Comparison of ENCODE assay signal across 8 cellular contexts in the genomic region with DNA sequence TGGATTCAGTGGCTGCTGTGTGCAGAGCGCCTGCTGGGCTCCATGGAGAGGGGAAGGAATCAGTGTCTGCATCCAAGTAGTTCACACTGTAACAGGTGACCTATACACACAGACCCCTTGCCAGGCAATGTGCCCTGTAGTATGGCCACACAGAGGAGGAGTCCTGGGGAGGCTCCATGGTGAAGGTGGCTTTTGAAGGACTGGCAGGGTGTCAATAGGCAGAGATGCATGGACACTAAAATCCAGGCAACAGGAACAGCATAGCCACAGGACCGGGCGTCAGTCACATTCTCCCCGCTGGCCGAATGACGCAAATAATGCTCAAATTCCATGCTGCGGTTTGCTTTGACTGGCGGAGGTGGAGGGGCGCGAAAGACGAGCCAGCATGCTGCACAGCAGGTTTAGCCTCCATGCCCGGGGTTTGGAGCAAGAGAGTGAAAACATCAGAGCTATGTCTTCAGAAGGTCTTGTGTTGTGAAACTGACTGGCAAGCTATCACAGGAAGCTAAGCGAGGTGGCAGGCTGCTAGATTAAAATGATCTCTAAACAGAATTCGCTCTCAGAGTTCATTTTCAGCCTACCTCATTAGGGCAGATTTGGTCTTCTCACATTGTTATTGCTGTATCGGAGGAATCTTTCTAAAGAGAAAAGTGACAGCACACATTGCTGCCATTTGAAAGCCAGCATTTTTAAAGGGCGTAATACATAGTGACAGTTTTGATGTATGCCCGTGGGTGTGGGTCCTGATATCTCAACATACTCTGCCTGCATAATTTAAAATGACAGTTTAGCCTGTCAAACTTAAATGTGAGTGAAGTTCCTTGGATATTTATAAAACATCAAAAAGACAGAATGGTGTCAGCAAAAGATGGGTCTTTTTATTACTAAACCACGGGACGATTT. TPM values are rescaled to one million over a fixed set of nuclear protein-coding genes. Genes with fewer than 3 reads are reported as not detected.
DNase-seq lines count a peak whose midpoint lies in the region; ATAC-seq, FAIRE-seq and TF ChIP-seq lines count a peak whose summit lies in the region.

No MANE protein-coding gene starts in this region.

- peak overlapping the region; percentile 98 for H3K27ac Mint-ChIP-seq in activated CD8-positive, alpha-beta T cell treated with anti-CD3 and anti-CD28 coated beads for 36 hours
- H3K27ac Mint-ChIP-seq in memory B cell: peak overlapping the region; percentile 97

- no peak for TF ChIP-seq POLR2A in GM12891 (IDR thresholded peaks at IDR 0.05; ENCODE audit: low read depth, low read length)

- DNase-seq in GM12891 (ENCODE audit: insufficient read length, low spot score) (no peak), NCI-H345 treated with DMSO at 0.1 percent for 48 hours (lab: John Stamatoyannopoulos, UW; ENCODE audit: unreplicated experiment) (peak; percentile 25), memory B cell (ENCODE audit: low spot score in 2 of 2) (peak; percentile 36 to 37), T1000 (lab: John Stamatoyannopoulos, UW) (no peak)
- DNase-seq in activated CD8-positive, alpha-beta T cell treated with anti-CD3 and anti-CD28 coated beads for 36 hours: peak; percentile 64
- peak; percentile 59 for DNase-seq in effector CD4-positive, alpha-beta T cell
- peak; percentile 19 to 55 (median 23) for DNase-seq in stimulated activated CD4-positive, alpha-beta T cell treated with anti-CD3 and anti-CD28 coated beads, TNF-alpha, amount 100 ng/mL, for 24 hours (ENCODE audit: low read depth in 3 of 3)

- CTCF ChIA-PET in activated CD8-positive, alpha-beta T cell treated with anti-CD3 and anti-CD28 coated beads for 36 hours (lab: Charles Lee): interaction anchor here (1.1 to 2.2 kb wide), 3 partner anchors 10 to 194 kb away, joined by 3 to 7 read pairs (median 4); no protein-coding TSS in a partner anchor

- no peak for TF ChIP-seq CTCF in activated CD8-positive, alpha-beta T cell treated with anti-CD3 and anti-CD28 coated beads for 36 hours (IDR thresholded peaks at IDR 0.05)

- H3K36me3 Mint-ChIP-seq in activated CD8-positive, alpha-beta T cell treated with anti-CD3 and anti-CD28 coated beads for 36 hours (ENCODE audit: low read depth): peaks cover 12% of the 10 kb centered on the region
- H3K36me3 Mint-ChIP-seq in memory B cell: no peaks in the 10 kb centered on the region

- intact Hi-C loops in activated CD8-positive, alpha-beta T cell treated with anti-CD3 and anti-CD28 coated beads for 36 hours (cut with micrococcal nuclease): loop anchor here (2.0 kb wide), 1 partner anchor 59 kb away; the partner anchor contains the start of gene MPPE1

- H3K9me3 Mint-ChIP-seq in activated CD8-positive, alpha-beta T cell treated with anti-CD3 and anti-CD28 coated beads for 36 hours: no peaks in the 10 kb centered on the region
- no peaks in the 10 kb centered on the region for H3K9me3 Mint-ChIP-seq in memory B cell

- peaks cover 25% of the 10 kb centered on the region for H3K4me1 Mint-ChIP-seq in activated CD8-positive, alpha-beta T cell treated with anti-CD3 and anti-CD28 coated beads for 36 hours (ENCODE audit: low read depth)
- peaks cover 16% of the 10 kb centered on the region for H3K4me1 Mint-ChIP-seq in memory B cell

- ATAC-seq in activated CD8-positive, alpha-beta T cell treated with anti-CD3 and anti-CD28 coated beads for 36 hours: peak; percentile 17
- peak; percentile 12 for ATAC-seq in memory B cell (ENCODE audit: low read depth)
- no peak for ATAC-seq in HG02981 (IDR thresholded peaks at IDR 0.05; ENCODE audit: unreplicated experiment)

- POLR2A ChIA-PET in activated CD8-positive, alpha-beta T cell treated with anti-CD3 and anti-CD28 coated beads for 36 hours (lab: Charles Lee): interaction anchor here (0.6 to 1.0 kb wide), 2 partner anchors 21 to 105 kb away, joined by 3 read pairs; no protein-coding TSS in a partner anchor

- peak overlapping the region; percentile 93 for H3K4me3 Mint-ChIP-seq in activated CD8-positive, alpha-beta T cell treated with anti-CD3 and anti-CD28 coated beads for 36 hours
- peak overlapping the region; percentile 100 for H3K4me3 Mint-ChIP-seq in memory B cell

- FAIRE-seq in GM12891 (lab: Jason Lieb, UNC): peak; percentile 75

- no peaks in the 10 kb centered on the region for H3K27me3 Mint-ChIP-seq in activated CD8-positive, alpha-beta T cell treated with anti-CD3 and anti-CD28 coated beads for 36 hours
- no peaks in the 10 kb centered on the region for H3K27me3 Mint-ChIP-seq in memory B cell

TF ChIP-seq in GM12891, 5 proteins besides CTCF, POLR2A, EP300 and RAD21:
- TF ChIP-seq POU2F2 (IDR thresholded peaks at IDR 0.05; ENCODE audit: low read depth, low read length) (no peak), PAX5 (IDR thresholded peaks at IDR 0.05; ENCODE audit: insufficient read depth, low read length, severe bottlenecking) (no peak), POLR2AphosphoS5 (IDR thresholded peaks at IDR 0.05; ENCODE audit: low read depth, low read length) (no peak), TAF1 (IDR thresholded peaks at IDR 0.05; ENCODE audit: low read depth, low read length) (no peak), SPI1 (IDR thresholded peaks at IDR 0.05; ENCODE audit: low read depth, low read length) (no peak)

RNA-seq across cellular contexts. Expression of gene CHMP1B, which starts 1.1 kb away (rescaled TPM):
- 16.2 TPM for polyA plus RNA-seq in GM12891 (2012; ENCODE audit: low read depth, missing spikeins)
- total RNA-seq in activated CD8-positive, alpha-beta T cell treated with anti-CD3 and anti-CD28 coated beads for 36 hours: 10 to 100 TPM; 24.8 to 25.8 TPM

RNA-seq across cellular contexts. Expression of gene MPPE1, which starts 58.0 kb away (rescaled TPM):
- 17.7 TPM for polyA plus RNA-seq in GM12891 (2012; ENCODE audit: low read depth, missing spikeins)
- 10 to 100 TPM; 21.7 to 22.4 TPM for total RNA-seq in activated CD8-positive, alpha-beta T cell treated with anti-CD3 and anti-CD28 coated beads for 36 hours

Comparison
In these comparisons a context has a peak if more than half of its experiments do, and no peak if none do; other contexts are left out.
1. DNase-seq: peak in NCI-H345 treated with DMSO at 0.1 percent for 48 hours (single experiment), activated CD8-positive, alpha-beta T cell treated with anti-CD3 and anti-CD28 coated beads for 36 hours (single experiment), effector CD4-positive, alpha-beta T cell (single experiment), memory B cell (2 of 2) and stimulated activated CD4-positive, alpha-beta T cell treated with anti-CD3 and anti-CD28 coated beads, TNF-alpha, amount 100 ng/mL, for 24 hours (3 of 3); none in GM12891 (single experiment) and T1000 (single experiment).